23 cellular contexts compared by ENCODE assay signal in the genomic region with DNA sequence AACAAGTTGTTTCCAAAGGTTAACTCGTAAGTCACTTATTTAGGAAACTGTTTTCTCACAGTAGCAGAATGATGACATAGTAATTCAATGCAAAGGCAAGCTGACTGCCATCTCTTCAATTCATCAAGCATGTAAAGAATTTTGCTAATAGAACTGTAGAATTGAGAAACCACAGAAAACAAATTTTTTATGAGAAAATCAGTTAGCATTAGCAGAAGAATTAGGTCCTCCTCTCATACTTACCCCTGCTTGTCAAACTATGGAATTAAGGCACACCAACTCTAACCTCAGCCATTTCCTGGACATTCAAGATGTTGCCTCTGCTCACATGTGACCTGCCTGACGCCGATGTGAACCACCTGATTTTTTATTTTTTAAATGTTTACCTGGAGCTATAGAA.
"Had no signal": no experiment of that assay in that cellular context is flagged by ENCODE, and none has a peak within 500 bp of the region (broad histone marks: within the 10 kb centered on the region; RNA-seq: fewer than 3 reads in every experiment).

No MANE protein-coding gene starts in this region.

- H3K4me3 ChIP-seq: body of pancreas, lung, ovary, prostate gland, thyroid gland, upper lobe of right lung had no signal

- H3K4me3 Mint-ChIP-seq: activated CD4-positive, alpha-beta T cell treated with anti-CD3 and anti-CD28 coated beads, Interleukin-2, amount 10 ng/mL, durations not matched to agents 7 days and 5 days; activated CD8-positive, alpha-beta memory T cell treated with anti-CD3 and anti-CD28 coated beads, Interleukin-2, amount 10 ng/mL, durations not matched to agents 7 days and 5 days; activated CD8-positive, alpha-beta T cell treated with anti-CD3 and anti-CD28 coated beads for 36 hours; activated naive CD4-positive, alpha-beta T cell treated with anti-CD3 and anti-CD28 coated beads, Interleukin-2, amount 10 ng/mL, durations not matched to agents 7 days and 5 days; dendritic cell treated with granulocyte-macrophage colony-stimulating factor and Interleukin-4, amounts not matched to agents 40 ng/mL and 50 ng/mL, for 4 days; naive thymus-derived CD4-positive, alpha-beta T cell had no signal

- H3K36me3 ChIP-seq: ovary, prostate gland, thyroid gland, upper lobe of right lung had no signal

- H3K9me3 Mint-ChIP-seq: activated CD4-positive, alpha-beta T cell treated with anti-CD3 and anti-CD28 coated beads, Interleukin-2, amount 10 ng/mL, durations not matched to agents 7 days and 5 days; activated CD8-positive, alpha-beta T cell treated with anti-CD3 and anti-CD28 coated beads for 36 hours; activated naive CD4-positive, alpha-beta T cell treated with anti-CD3 and anti-CD28 coated beads, Interleukin-2, amount 10 ng/mL, durations not matched to agents 7 days and 5 days had no signal

- H3K27ac ChIP-seq: body of pancreas, ovary, prostate gland, thyroid gland, upper lobe of right lung, VCaP had no signal

- H3K9me3 ChIP-seq: body of pancreas, ovary, prostate gland, thyroid gland, upper lobe of right lung had no signal

- DNase-seq: activated CD4-positive, alpha-beta T cell treated with anti-CD3 and anti-CD28 coated beads, Interleukin-2, amount 10 ng/mL, durations not matched to agents 7 days and 5 days; activated CD8-positive, alpha-beta memory T cell treated with anti-CD3 and anti-CD28 coated beads, Interleukin-2, amount 10 ng/mL, durations not matched to agents 7 days and 5 days; activated CD8-positive, alpha-beta T cell treated with anti-CD3 and anti-CD28 coated beads for 36 hours; activated effector memory CD4-positive, alpha-beta T cell treated with anti-CD3 and anti-CD28 coated beads, Interleukin-2, amount 50 U/mL, for 16 hours; activated naive CD4-positive, alpha-beta T cell treated with anti-CD3 and anti-CD28 coated beads, Interleukin-2, amount 10 ng/mL, durations not matched to agents 7 days and 5 days; activated T-cell treated with anti-CD3 and anti-CD28 coated beads for 4 hours; body of pancreas; effector CD4-positive, alpha-beta T cell; erythroblast; naive thymus-derived CD4-positive, alpha-beta T cell; ovary; stimulated activated CD4-positive, alpha-beta T cell treated with anti-CD3 and anti-CD28 coated beads, Interleukin-4, amount 100 ng/mL, for 4 hours; stimulated activated naive CD8-positive, alpha-beta T cell treated with anti-CD3 and anti-CD28 coated beads, Interleukin-15, Interleukin-2, amounts not matched to agents 100 U/mL and 50 U/mL, for 24 hours; substantia nigra; T-helper 2 cell; thyroid gland; upper lobe of right lung had no signal

- ATAC-seq: activated CD4-positive, CD25-positive, alpha-beta regulatory T cell treated with anti-CD3 and anti-CD28 coated beads, Interleukin-2, amount 50 U/mL, for 24 hours; activated CD8-positive, alpha-beta memory T cell treated with anti-CD3 and anti-CD28 coated beads, Interleukin-2, amount 10 ng/mL, durations not matched to agents 7 days and 5 days; activated CD8-positive, alpha-beta T cell treated with anti-CD3 and anti-CD28 coated beads for 36 hours; body of pancreas; left lobe of liver; naive thymus-derived CD4-positive, alpha-beta T cell; stimulated activated naive CD8-positive, alpha-beta T cell treated with anti-CD3 and anti-CD28 coated beads, Interleukin-15, Interleukin-2, amounts not matched to agents 100 U/mL and 50 U/mL, for 24 hours; upper lobe of right lung had no signal

- H3K27me3 ChIP-seq: body of pancreas, ovary, thyroid gland, upper lobe of right lung had no signal

- H3K4me1 Mint-ChIP-seq: activated CD4-positive, alpha-beta T cell treated with anti-CD3 and anti-CD28 coated beads, Interleukin-2, amount 10 ng/mL, durations not matched to agents 7 days and 5 days; activated CD8-positive, alpha-beta memory T cell treated with anti-CD3 and anti-CD28 coated beads, Interleukin-2, amount 10 ng/mL, durations not matched to agents 7 days and 5 days; activated naive CD4-positive, alpha-beta T cell treated with anti-CD3 and anti-CD28 coated beads, Interleukin-2, amount 10 ng/mL, durations not matched to agents 7 days and 5 days; naive thymus-derived CD4-positive, alpha-beta T cell had no signal

- H3K27ac Mint-ChIP-seq: activated CD4-positive, alpha-beta T cell treated with anti-CD3 and anti-CD28 coated beads, Interleukin-2, amount 10 ng/mL, durations not matched to agents 7 days and 5 days; activated CD8-positive, alpha-beta memory T cell treated with anti-CD3 and anti-CD28 coated beads, Interleukin-2, amount 10 ng/mL, durations not matched to agents 7 days and 5 days; activated CD8-positive, alpha-beta T cell treated with anti-CD3 and anti-CD28 coated beads for 36 hours; activated naive CD4-positive, alpha-beta T cell treated with anti-CD3 and anti-CD28 coated beads, Interleukin-2, amount 10 ng/mL, durations not matched to agents 7 days and 5 days; dendritic cell treated with granulocyte-macrophage colony-stimulating factor and Interleukin-4, amounts not matched to agents 40 ng/mL and 50 ng/mL, for 4 days; naive thymus-derived CD4-positive, alpha-beta T cell had no signal

- H3K27me3 Mint-ChIP-seq: activated naive CD4-positive, alpha-beta T cell treated with anti-CD3 and anti-CD28 coated beads, Interleukin-2, amount 10 ng/mL, durations not matched to agents 7 days and 5 days; dendritic cell treated with granulocyte-macrophage colony-stimulating factor and Interleukin-4, amounts not matched to agents 40 ng/mL and 50 ng/mL, for 4 days had no signal

- H3K4me1 ChIP-seq: body of pancreas, prostate gland, thyroid gland, upper lobe of right lung had no signal
